Comparison of ENCODE assay signal across 1 cellular context in the genomic region with DNA sequence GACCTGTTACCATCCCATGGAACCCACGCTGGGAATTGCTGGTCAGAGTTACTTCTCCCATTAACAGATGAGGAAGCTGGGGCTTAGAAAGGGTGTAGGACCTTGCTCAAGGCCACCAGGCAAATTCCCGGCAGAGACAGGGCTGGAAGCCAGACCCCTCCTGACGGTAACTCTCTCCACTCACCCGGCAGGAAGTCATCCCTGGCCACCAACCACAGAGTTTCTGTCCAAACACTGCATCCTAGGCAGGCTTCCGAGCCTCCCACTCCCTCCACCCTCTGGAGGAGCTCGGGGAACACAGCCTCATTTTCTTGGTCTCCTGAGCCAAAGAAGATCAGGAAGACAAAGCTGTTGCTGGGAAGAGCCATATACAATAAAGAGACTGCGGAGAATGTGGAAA.
TF ChIP-seq lines count a peak whose summit lies in the region.

No MANE protein-coding gene starts in this region.

TF ChIP-seq in H1, 55 proteins besides CTCF, POLR2A, EP300 and RAD21:
- TF ChIP-seq SIX5 (IDR thresholded peaks at IDR 0.05; ENCODE audit: low read depth, low read length) (no peak), BACH1 (IDR thresholded peaks at IDR 0.05; ENCODE audit: low read length) (no peak), SUZ12 (IDR thresholded peaks at IDR 0.05; ENCODE audit: low read length) (no peak), MAFK (IDR thresholded peaks at IDR 0.05; ENCODE audit: low read depth, low read length) (no peak), EGR1 (IDR thresholded peaks at IDR 0.05; ENCODE audit: borderline replicate concordance, low read depth, low read length) (no peak), CEBPB (IDR thresholded peaks at IDR 0.05; ENCODE audit: low read depth, low read length) (no peak), RXRA (IDR thresholded peaks at IDR 0.05; ENCODE audit: insufficient read depth, low read depth, low read length) (no peak), SRF (IDR thresholded peaks at IDR 0.05; ENCODE audit: low read depth, low read length) (no peak), POLR2AphosphoS5 (IDR thresholded peaks at IDR 0.05; ENCODE audit: low read depth, low read length) (no peak), TCF12 (IDR thresholded peaks at IDR 0.05; ENCODE audit: low read depth, low read length) (no peak), CTBP2 (IDR thresholded peaks at IDR 0.05; ENCODE audit: borderline replicate concordance, insufficient read depth, insufficient read length, low read length) (no peak), POU5F1 (IDR thresholded peaks at IDR 0.05; ENCODE audit: low read depth, low read length) (no peak), RBBP5 (IDR thresholded peaks at IDR 0.05; ENCODE audit: borderline replicate concordance, low read depth, low read length) (no peak), KDM4A (IDR thresholded peaks at IDR 0.05; ENCODE audit: low read depth, low read length, severe bottlenecking) (no peak), SP2 (IDR thresholded peaks at IDR 0.05; ENCODE audit: low read length) (no peak)
- TF ChIP-seq, protein P1, sequence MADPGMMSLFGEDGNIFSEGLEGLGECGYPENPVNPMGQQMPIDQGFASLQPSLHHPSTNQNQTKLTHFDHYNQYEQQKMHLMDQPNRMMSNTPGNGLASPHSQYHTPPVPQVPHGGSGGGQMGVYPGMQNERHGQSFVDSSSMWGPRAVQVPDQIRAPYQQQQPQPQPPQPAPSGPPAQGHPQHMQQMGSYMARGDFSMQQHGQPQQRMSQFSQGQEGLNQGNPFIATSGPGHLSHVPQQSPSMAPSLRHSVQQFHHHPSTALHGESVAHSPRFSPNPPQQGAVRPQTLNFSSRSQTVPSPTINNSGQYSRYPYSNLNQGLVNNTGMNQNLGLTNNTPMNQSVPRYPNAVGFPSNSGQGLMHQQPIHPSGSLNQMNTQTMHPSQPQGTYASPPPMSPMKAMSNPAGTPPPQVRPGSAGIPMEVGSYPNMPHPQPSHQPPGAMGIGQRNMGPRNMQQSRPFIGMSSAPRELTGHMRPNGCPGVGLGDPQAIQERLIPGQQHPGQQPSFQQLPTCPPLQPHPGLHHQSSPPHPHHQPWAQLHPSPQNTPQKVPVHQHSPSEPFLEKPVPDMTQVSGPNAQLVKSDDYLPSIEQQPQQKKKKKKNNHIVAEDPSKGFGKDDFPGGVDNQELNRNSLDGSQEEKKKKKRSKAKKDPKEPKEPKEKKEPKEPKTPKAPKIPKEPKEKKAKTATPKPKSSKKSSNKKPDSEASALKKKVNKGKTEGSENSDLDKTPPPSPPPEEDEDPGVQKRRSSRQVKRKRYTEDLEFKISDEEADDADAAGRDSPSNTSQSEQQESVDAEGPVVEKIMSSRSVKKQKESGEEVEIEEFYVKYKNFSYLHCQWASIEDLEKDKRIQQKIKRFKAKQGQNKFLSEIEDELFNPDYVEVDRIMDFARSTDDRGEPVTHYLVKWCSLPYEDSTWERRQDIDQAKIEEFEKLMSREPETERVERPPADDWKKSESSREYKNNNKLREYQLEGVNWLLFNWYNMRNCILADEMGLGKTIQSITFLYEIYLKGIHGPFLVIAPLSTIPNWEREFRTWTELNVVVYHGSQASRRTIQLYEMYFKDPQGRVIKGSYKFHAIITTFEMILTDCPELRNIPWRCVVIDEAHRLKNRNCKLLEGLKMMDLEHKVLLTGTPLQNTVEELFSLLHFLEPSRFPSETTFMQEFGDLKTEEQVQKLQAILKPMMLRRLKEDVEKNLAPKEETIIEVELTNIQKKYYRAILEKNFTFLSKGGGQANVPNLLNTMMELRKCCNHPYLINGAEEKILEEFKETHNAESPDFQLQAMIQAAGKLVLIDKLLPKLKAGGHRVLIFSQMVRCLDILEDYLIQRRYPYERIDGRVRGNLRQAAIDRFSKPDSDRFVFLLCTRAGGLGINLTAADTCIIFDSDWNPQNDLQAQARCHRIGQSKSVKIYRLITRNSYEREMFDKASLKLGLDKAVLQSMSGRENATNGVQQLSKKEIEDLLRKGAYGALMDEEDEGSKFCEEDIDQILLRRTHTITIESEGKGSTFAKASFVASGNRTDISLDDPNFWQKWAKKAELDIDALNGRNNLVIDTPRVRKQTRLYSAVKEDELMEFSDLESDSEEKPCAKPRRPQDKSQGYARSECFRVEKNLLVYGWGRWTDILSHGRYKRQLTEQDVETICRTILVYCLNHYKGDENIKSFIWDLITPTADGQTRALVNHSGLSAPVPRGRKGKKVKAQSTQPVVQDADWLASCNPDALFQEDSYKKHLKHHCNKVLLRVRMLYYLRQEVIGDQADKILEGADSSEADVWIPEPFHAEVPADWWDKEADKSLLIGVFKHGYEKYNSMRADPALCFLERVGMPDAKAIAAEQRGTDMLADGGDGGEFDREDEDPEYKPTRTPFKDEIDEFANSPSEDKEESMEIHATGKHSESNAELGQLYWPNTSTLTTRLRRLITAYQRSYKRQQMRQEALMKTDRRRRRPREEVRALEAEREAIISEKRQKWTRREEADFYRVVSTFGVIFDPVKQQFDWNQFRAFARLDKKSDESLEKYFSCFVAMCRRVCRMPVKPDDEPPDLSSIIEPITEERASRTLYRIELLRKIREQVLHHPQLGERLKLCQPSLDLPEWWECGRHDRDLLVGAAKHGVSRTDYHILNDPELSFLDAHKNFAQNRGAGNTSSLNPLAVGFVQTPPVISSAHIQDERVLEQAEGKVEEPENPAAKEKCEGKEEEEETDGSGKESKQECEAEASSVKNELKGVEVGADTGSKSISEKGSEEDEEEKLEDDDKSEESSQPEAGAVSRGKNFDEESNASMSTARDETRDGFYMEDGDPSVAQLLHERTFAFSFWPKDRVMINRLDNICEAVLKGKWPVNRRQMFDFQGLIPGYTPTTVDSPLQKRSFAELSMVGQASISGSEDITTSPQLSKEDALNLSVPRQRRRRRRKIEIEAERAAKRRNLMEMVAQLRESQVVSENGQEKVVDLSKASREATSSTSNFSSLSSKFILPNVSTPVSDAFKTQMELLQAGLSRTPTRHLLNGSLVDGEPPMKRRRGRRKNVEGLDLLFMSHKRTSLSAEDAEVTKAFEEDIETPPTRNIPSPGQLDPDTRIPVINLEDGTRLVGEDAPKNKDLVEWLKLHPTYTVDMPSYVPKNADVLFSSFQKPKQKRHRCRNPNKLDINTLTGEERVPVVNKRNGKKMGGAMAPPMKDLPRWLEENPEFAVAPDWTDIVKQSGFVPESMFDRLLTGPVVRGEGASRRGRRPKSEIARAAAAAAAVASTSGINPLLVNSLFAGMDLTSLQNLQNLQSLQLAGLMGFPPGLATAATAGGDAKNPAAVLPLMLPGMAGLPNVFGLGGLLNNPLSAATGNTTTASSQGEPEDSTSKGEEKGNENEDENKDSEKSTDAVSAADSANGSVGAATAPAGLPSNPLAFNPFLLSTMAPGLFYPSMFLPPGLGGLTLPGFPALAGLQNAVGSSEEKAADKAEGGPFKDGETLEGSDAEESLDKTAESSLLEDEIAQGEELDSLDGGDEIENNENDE (IDR thresholded peaks at IDR 0.05; ENCODE audit: insufficient replicate concordance, low read length) = no peak
- TF ChIP-seq, protein P2, sequence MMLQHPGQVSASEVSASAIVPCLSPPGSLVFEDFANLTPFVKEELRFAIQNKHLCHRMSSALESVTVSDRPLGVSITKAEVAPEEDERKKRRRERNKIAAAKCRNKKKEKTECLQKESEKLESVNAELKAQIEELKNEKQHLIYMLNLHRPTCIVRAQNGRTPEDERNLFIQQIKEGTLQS (IDR thresholded peaks at IDR 0.05; ENCODE audit: insufficient read depth, low read depth, low read length) = no peak
